7 cellular contexts compared by ENCODE assay signal in the genomic region with DNA sequence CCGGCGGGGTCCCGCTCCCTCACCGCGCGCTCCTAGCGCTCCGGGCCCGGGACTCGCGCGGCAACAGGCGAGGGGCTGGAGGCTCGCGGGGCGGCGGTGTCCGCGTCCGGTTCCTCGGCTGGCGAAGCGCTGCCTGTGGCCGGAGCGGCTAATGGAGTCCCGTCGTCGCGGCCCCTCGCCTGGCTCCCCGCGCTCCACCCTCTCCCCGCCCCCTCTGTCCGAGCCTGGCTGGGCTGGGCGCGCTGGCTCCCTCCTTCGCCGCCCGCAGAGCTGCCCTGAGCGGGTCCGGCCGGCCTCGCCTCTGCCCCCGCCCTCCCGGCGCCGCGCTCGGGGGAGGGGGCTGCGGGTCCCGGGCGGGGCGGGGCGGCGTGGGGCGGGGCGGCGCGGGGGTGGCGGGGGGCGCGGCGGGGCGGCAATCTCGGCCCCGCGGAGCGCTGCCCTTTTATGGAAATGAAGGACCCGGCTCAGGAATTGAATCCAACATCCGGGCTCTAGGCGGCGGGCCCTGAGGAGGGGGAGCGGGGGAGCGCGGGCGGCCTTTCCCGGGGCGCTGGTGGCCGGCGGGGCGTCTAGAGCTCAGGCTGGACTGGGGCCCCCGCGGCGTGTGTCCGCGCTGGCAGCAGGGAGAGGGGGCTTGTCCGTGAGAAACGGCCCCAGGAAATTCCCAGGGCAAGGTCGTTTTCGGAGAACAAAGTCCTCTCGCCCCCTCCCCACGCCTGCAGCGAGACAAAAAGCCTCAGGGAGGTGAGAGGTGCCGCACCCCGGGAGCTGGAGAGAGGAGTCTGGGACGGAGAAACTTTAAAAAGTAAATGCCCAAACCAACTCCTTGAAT. TPM values are rescaled to one million over a fixed set of nuclear protein-coding genes. Genes with fewer than 3 reads are reported as not detected.
DNase-seq lines count a peak whose midpoint lies in the region; ATAC-seq and TF ChIP-seq lines count a peak whose summit lies in the region.

A gene with protein sequence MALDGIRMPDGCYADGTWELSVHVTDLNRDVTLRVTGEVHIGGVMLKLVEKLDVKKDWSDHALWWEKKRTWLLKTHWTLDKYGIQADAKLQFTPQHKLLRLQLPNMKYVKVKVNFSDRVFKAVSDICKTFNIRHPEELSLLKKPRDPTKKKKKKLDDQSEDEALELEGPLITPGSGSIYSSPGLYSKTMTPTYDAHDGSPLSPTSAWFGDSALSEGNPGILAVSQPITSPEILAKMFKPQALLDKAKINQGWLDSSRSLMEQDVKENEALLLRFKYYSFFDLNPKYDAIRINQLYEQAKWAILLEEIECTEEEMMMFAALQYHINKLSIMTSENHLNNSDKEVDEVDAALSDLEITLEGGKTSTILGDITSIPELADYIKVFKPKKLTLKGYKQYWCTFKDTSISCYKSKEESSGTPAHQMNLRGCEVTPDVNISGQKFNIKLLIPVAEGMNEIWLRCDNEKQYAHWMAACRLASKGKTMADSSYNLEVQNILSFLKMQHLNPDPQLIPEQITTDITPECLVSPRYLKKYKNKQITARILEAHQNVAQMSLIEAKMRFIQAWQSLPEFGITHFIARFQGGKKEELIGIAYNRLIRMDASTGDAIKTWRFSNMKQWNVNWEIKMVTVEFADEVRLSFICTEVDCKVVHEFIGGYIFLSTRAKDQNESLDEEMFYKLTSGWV (minus strand): TSS at position 153 of the 832 bp plus-strand sequence. CDS start 482 bp downstream, outside the sequence.

- peak; percentile 72 for DNase-seq in NCI-H774 (lab: John Stamatoyannopoulos, UW)
- DNase-seq in activated naive CD8-positive, alpha-beta T cell treated with anti-CD3 and anti-CD28 coated beads, Interleukin-2, amount 50 U/mL, for 24 hours: peak; percentile 17
- DNase-seq in glomerular endothelial cell (ENCODE audit: extremely low read depth, low read depth, low spot score): no peak
- DNase-seq in neural crest cell (ENCODE audit: low read depth, low spot score): peak; percentile 85
- DNase-seq in HUDEP-2 (lab: John Stamatoyannopoulos, UW; ENCODE audit: unreplicated experiment in 76 of 76): no peak

- peak within 1 kb of the TSS; percentile 83 for H3K4me3 Mint-ChIP-seq in activated naive CD8-positive, alpha-beta T cell treated with anti-CD3 and anti-CD28 coated beads, Interleukin-2, amount 50 U/mL, for 24 hours
- H3K4me3 Mint-ChIP-seq in neural crest cell: peak within 1 kb of the TSS; percentile 92

- H3K36me3 Mint-ChIP-seq in activated naive CD8-positive, alpha-beta T cell treated with anti-CD3 and anti-CD28 coated beads, Interleukin-2, amount 50 U/mL, for 24 hours (ENCODE audit: low read depth): no peaks in the 10 kb centered on the region
- peaks cover 7% of the 10 kb centered on the region for H3K36me3 Mint-ChIP-seq in neural crest cell (ENCODE audit: low read depth)

- H3K4me1 Mint-ChIP-seq in activated naive CD8-positive, alpha-beta T cell treated with anti-CD3 and anti-CD28 coated beads, Interleukin-2, amount 50 U/mL, for 24 hours: peaks cover 28% of the 10 kb centered on the region
- H3K4me1 Mint-ChIP-seq in neural crest cell: peaks cover 65% of the 10 kb centered on the region

- no peaks in the 10 kb centered on the region for H3K9me3 Mint-ChIP-seq in activated naive CD8-positive, alpha-beta T cell treated with anti-CD3 and anti-CD28 coated beads, Interleukin-2, amount 50 U/mL, for 24 hours
- no peaks in the 10 kb centered on the region for H3K9me3 Mint-ChIP-seq in neural crest cell

- peaks cover 54% of the 10 kb centered on the region for H3K27me3 Mint-ChIP-seq in activated naive CD8-positive, alpha-beta T cell treated with anti-CD3 and anti-CD28 coated beads, Interleukin-2, amount 50 U/mL, for 24 hours
- H3K27me3 Mint-ChIP-seq in neural crest cell (ENCODE audit: low read depth): no peaks in the 10 kb centered on the region

- peak; percentile 69 for ATAC-seq in HG03045 (IDR thresholded peaks at IDR 0.05; ENCODE audit: unreplicated experiment)
- ATAC-seq in activated naive CD8-positive, alpha-beta T cell treated with anti-CD3 and anti-CD28 coated beads, Interleukin-2, amount 50 U/mL, for 24 hours: no peak

- TF ChIP-seq CTCF in GM12874 (IDR thresholded peaks at IDR 0.05; ENCODE audit: insufficient read depth, low read depth, low read length) (0 out of 2 replicates have a peak, but pooled peaks have one; percentile 0), neural crest cell (conservative IDR thresholded peaks at IDR 0.05) (no peak)

- H3K27ac Mint-ChIP-seq in activated naive CD8-positive, alpha-beta T cell treated with anti-CD3 and anti-CD28 coated beads, Interleukin-2, amount 50 U/mL, for 24 hours: peak within 1 kb of the TSS; percentile 64
- peak within 1 kb of the TSS; percentile 97 for H3K27ac Mint-ChIP-seq in neural crest cell (ENCODE audit: unreplicated experiment)

RNA-seq across cellular contexts. Expression of the gene that starts here (rescaled TPM):
- total RNA-seq in glomerular endothelial cell (84.5 and 101 TPM in 2 replicates), neural crest cell (57.2 and 64.2 TPM in 2 replicates)

Comparison
In these comparisons a context has a peak if more than half of its experiments do, and no peak if none do; other contexts are left out.
1. DNase-seq: peak in NCI-H774 (single experiment), activated naive CD8-positive, alpha-beta T cell treated with anti-CD3 and anti-CD28 coated beads, Interleukin-2, amount 50 U/mL, for 24 hours (single experiment) and neural crest cell (single experiment); none in glomerular endothelial cell (single experiment) and HUDEP-2 (0 of 76).